In the genomic region with DNA sequence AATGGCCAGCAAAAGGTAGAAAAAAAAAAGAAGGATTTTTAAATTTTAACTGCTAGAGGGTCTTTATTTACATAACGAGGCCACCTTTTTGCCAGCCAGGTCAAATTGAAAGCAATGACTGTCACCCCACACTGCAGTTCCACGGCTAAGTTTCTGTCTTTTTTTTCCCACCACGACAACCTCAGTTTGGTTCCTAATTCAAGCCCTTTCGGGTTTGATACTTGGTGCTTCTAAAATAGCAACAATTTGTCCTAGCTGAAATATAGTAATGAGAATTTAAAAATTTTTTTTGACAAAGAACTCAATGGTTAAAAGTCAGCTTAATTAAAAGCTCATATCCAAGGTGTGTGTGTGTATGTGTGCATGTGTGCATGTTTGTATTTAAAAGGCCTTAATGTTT, we compare ENCODE assay signal across 19 cellular contexts. TPM values are rescaled to one million over a fixed set of nuclear protein-coding genes. Genes with fewer than 3 reads are reported as not detected.
"Had no signal": no experiment of that assay in that cellular context is flagged by ENCODE, and none has a peak within 500 bp of the region (broad histone marks: within the 10 kb centered on the region; RNA-seq: fewer than 3 reads in every experiment).

No MANE protein-coding gene starts in this region.

- FAIRE-seq: pancreas had no signal

- H3K4me1 ChIP-seq: pancreas, spleen had no signal

- H3K9me3 ChIP-seq: pancreas had no signal

- H3K27me3 ChIP-seq: dorsolateral prefrontal cortex, pancreas had no signal

- H3K4me3 ChIP-seq: dorsolateral prefrontal cortex, pancreas, spleen had no signal

- H3K36me3 ChIP-seq: pancreas, spleen had no signal

- DNase-seq: activated B cell treated with CpG ODN at 0.5 μM for 24 hours; activated CD4-positive, alpha-beta T cell treated with anti-CD3 and anti-CD28 coated beads, Interleukin-2, amount 10 ng/mL, durations not matched to agents 24 days and 14 days; activated CD8-positive, alpha-beta memory T cell treated with anti-CD3 and anti-CD28 coated beads, Interleukin-2, amount 50 U/mL, for 4 hours; activated CD8-positive, alpha-beta T cell treated with anti-CD3 and anti-CD28 coated beads, Interleukin-2, amount 10 ng/mL, durations not matched to agents 7 days and 5 days; activated gamma-delta T cell; activated T-cell treated with anti-CD3 and anti-CD28 coated beads, Interleukin-2, amount 50 U/mL, for 72 hours; dorsolateral prefrontal cortex; islet precursor cell; mammary epithelial cell; naive thymus-derived CD4-positive, alpha-beta T cell; pancreas; spleen; stimulated activated naive CD8-positive, alpha-beta T cell treated with anti-CD3 and anti-CD28 coated beads, Interleukin-15, amount 100 ng/mL, for 72 hours had no signal

- H3K27ac ChIP-seq: dorsolateral prefrontal cortex, pancreas, spleen had no signal

- ATAC-seq: activated CD8-positive, alpha-beta T cell treated with anti-CD3 and anti-CD28 coated beads, Interleukin-2, amount 10 ng/mL, durations not matched to agents 7 days and 5 days; activated naive CD4-positive, alpha-beta T cell treated with anti-CD3 and anti-CD28 coated beads, Interleukin-2, amount 50 U/mL, for 72 hours; activated T-cell treated with anti-CD3 and anti-CD28 coated beads, Interleukin-2, amount 50 U/mL, for 72 hours; esophagus mucosa; naive thymus-derived CD4-positive, alpha-beta T cell; pancreas; sciatic nerve; stimulated activated naive CD8-positive, alpha-beta T cell treated with anti-CD3 and anti-CD28 coated beads, Interleukin-15, amount 100 ng/mL, for 72 hours had no signal

RNA-seq across cellular contexts. Expression of a gene that starts 16.4 kb away (rescaled TPM):
- total RNA-seq: activated B cell treated with CpG ODN at 0.5 μM for 24 hours; activated CD4-positive, alpha-beta T cell treated with anti-CD3 and anti-CD28 coated beads, Interleukin-2, amount 10 ng/mL, durations not matched to agents 24 days and 14 days; activated CD8-positive, alpha-beta T cell treated with anti-CD3 and anti-CD28 coated beads, Interleukin-2, amount 10 ng/mL, durations not matched to agents 7 days and 5 days; activated naive CD4-positive, alpha-beta T cell treated with anti-CD3 and anti-CD28 coated beads, Interleukin-2, amount 50 U/mL, for 72 hours; activated T-cell treated with anti-CD3 and anti-CD28 coated beads, Interleukin-2, amount 50 U/mL, for 72 hours; cardiac septum; esophagus mucosa; mammary epithelial cell; mononuclear cell; naive thymus-derived CD4-positive, alpha-beta T cell; pancreas; sciatic nerve; spleen; temporal lobe had no signal
- polyA plus RNA-seq: mammary epithelial cell; naive thymus-derived CD4-positive, alpha-beta T cell; pancreas; spleen had no signal
